8 cellular contexts compared by ENCODE assay signal in the genomic region with DNA sequence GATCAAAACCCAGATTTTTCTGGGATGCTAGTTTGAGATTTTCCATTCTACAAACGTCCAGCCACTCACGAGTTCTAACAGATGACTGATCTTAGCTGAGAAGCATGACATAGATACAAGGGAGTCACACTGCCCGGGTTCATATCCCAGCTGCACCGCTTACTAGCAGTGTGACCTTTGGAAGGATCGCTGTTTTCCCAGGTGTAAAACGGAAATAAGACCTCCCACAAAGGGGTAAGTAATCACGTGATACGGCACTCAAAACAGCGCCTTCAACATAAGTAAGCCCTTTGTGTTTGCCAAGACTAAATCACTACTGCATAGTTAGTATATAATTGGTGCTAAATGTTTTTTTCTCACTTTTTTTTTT. TPM values are rescaled to one million over a fixed set of nuclear protein-coding genes. Genes with fewer than 3 reads are reported as not detected.
DNase-seq lines count a peak whose midpoint lies in the region; ATAC-seq and TF ChIP-seq lines count a peak whose summit lies in the region.

No MANE protein-coding gene starts in this region.

- no peak for TF ChIP-seq POLR2A in GM18505 (IDR thresholded peaks at IDR 0.05; ENCODE audit: borderline replicate concordance, extremely low read depth, insufficient read depth, insufficient read length)

- no peaks in the 10 kb centered on the region for H3K9me2 ChIP-seq in GM23248 (ENCODE audit: insufficient read depth)

- H3K4me2 ChIP-seq in GM23248 (ENCODE audit: unreplicated experiment): peak overlapping the region; percentile 100

- peaks cover 19% of the 10 kb centered on the region for H3K4me1 ChIP-seq in GM23248 (ENCODE audit: insufficient read depth)

- H3K4me3 Mint-ChIP-seq in stimulated activated effector memory CD8-positive, alpha-beta T cell treated with anti-CD3 and anti-CD28 coated beads, Interleukin-12 subunit alpha, Interleukin-12 subunit beta, amount 100 ng/mL, for 72 hours: peak overlapping the region; percentile 96

- H3K27me3 ChIP-seq in GM23248 (replicated peaks; ENCODE audit: insufficient read depth): peaks cover 7% of the 10 kb centered on the region

- H3K9me3 ChIP-seq in GM23248 (ENCODE audit: low read depth): no peaks in the 10 kb centered on the region

- TF ChIP-seq CTCF in 22Rv1 (IDR thresholded peaks at IDR 0.05): no peak

- peaks cover 25% of the 10 kb centered on the region for H3K4me1 Mint-ChIP-seq in stimulated activated effector memory CD8-positive, alpha-beta T cell treated with anti-CD3 and anti-CD28 coated beads, Interleukin-12 subunit alpha, Interleukin-12 subunit beta, amount 100 ng/mL, for 72 hours

- H3K27ac Mint-ChIP-seq in stimulated activated effector memory CD8-positive, alpha-beta T cell treated with anti-CD3 and anti-CD28 coated beads, Interleukin-12 subunit alpha, Interleukin-12 subunit beta, amount 100 ng/mL, for 72 hours: peak overlapping the region; percentile 99

- peak; percentile 53 for DNase-seq in GM23248
- DNase-seq in OCI-M1 (lab: John Stamatoyannopoulos, UW): peak; percentile 49
- DNase-seq in astrocyte of the hippocampus (ENCODE audit: low read depth, low spot score): peak; percentile 35
- DNase-seq in left colon: peak; percentile 46 to 55
- no peak for DNase-seq in stimulated activated effector memory CD8-positive, alpha-beta T cell treated with anti-CD3 and anti-CD28 coated beads, Interleukin-12 subunit alpha, Interleukin-12 subunit beta, amount 100 ng/mL, for 72 hours (ENCODE audit: low spot score in 2 of 2)
- DNase-seq in D341Med (ENCODE audit: low spot score): no peak

- peaks cover 45% of the 10 kb centered on the region for H3K79me2 ChIP-seq in GM23248 (ENCODE audit: insufficient read depth)

- H3K9ac ChIP-seq in GM23248: peak overlapping the region; percentile 99

- intact Hi-C loops in left colon (cut with DNase I, micrococcal nuclease): no loop called here

- H4K20me1 ChIP-seq in GM23248 (ENCODE audit: insufficient read depth): no peaks in the 10 kb centered on the region

- peaks cover 48% of the 10 kb centered on the region for H3K36me3 Mint-ChIP-seq in stimulated activated effector memory CD8-positive, alpha-beta T cell treated with anti-CD3 and anti-CD28 coated beads, Interleukin-12 subunit alpha, Interleukin-12 subunit beta, amount 100 ng/mL, for 72 hours

- peaks cover 12% of the 10 kb centered on the region for H3F3A ChIP-seq in GM23248 (ENCODE audit: insufficient read depth)

- H3K9me3 Mint-ChIP-seq in stimulated activated effector memory CD8-positive, alpha-beta T cell treated with anti-CD3 and anti-CD28 coated beads, Interleukin-12 subunit alpha, Interleukin-12 subunit beta, amount 100 ng/mL, for 72 hours: no peaks in the 10 kb centered on the region

- 23% methylated on average over 9 of the region's 9 CpGs for WGBS in GM23248 (ENCODE audit: low coverage in 1 of 2, low lambda C conversion rate in 2 of 2, missing lambda C conversion rate in 2 of 2), 2 experiments

- H3K27ac ChIP-seq in 22Rv1 (peak overlapping the region; percentile 79), GM23248 (peak overlapping the region; percentile 88)

- H3K4me3 ChIP-seq in GM23248: peak overlapping the region; percentile 100

- H3K36me3 ChIP-seq in GM23248 (ENCODE audit: low read depth): peaks cover 14% of the 10 kb centered on the region

- H2AFZ ChIP-seq in GM23248: peak overlapping the region; percentile 93

- ATAC-seq in left colon: peak; percentile 75
- ATAC-seq in stimulated activated effector memory CD8-positive, alpha-beta T cell treated with anti-CD3 and anti-CD28 coated beads, Interleukin-12 subunit alpha, Interleukin-12 subunit beta, amount 100 ng/mL, for 72 hours: no peak
- ATAC-seq in GM18505 (IDR thresholded peaks at IDR 0.05; ENCODE audit: unreplicated experiment): no peak

- in situ Hi-C loops in GM23248 (cut with MboI): no loop called here

RNA-seq across cellular contexts. Expression of gene PWP1, which starts 0.6 kb away (rescaled TPM):
- total RNA-seq in GM23248 (2014; rRNA removed; shearing (Covaris generic)): 73.7 and 96.5 TPM in 2 replicates
- polyA plus RNA-seq in GM23248 (2016; fragmentation: Nextera tagmentation; extraction: Ambion mirVana): 97.0 and 108 TPM in 2 replicates
- 10 to 100 TPM; 19.1 to 20.6 TPM for total RNA-seq in left colon

Comparison
In these comparisons a context has a peak if more than half of its experiments do, and no peak if none do; other contexts are left out.
1. DNase-seq: peak in GM23248 (single experiment), OCI-M1 (single experiment), astrocyte of the hippocampus (single experiment) and left colon (2 of 2); none in stimulated activated effector memory CD8-positive, alpha-beta T cell treated with anti-CD3 and anti-CD28 coated beads, Interleukin-12 subunit alpha, Interleukin-12 subunit beta, amount 100 ng/mL, for 72 hours (0 of 2) and D341Med (single experiment).